Comparison of ENCODE assay signal across 7 cellular contexts in genomic region chr21:42593007-42593814, GRCh38.
DNase-seq lines count a peak whose midpoint lies in the region; ATAC-seq and TF ChIP-seq lines count a peak whose summit lies in the region.

No MANE protein-coding gene starts in this region.

- in situ Hi-C loops in mammary epithelial cell (cut with MboI; ENCODE audit: low sequenced_read_pairs in 2 of 2) = loop anchor here in 1 of 2 donors (10.0 kb wide), 1 partner anchor 222 kb away; no protein-coding TSS in a partner anchor

- dilution Hi-C loops in mammary epithelial cell (cut with HindIII; ENCODE audit: low sequenced_read_pairs) = loop anchor here (5.0 to 10.0 kb wide), 2 partner anchors 264 to 312 kb away; no protein-coding TSS in a partner anchor

- no TSS peak for BruUV-seq in mammary epithelial cell (replicated peaks; lab: Mats Ljungman, UMichigan)

- no peaks in the 10 kb centered on the region for H3K79me2 ChIP-seq in mammary epithelial cell (ENCODE audit: insufficient read depth, low read length)

- intact Hi-C loops in mammary epithelial cell (cut with micrococcal nuclease) = loop anchor here (5.0 kb wide), 1 partner anchor 224 kb away; no protein-coding TSS in a partner anchor

- no peaks in the 10 kb centered on the region for H4K20me1 ChIP-seq in mammary epithelial cell (ENCODE audit: insufficient read depth, low read length)

- CTCF ChIA-PET in mammary epithelial cell (lab: Charles Lee; ENCODE audit: low non-redundant PET) = interaction anchor here (0.6 to 0.8 kb wide), 5 partner anchors 43 to 238 kb away, joined by 3 to 6 read pairs (median 4); no protein-coding TSS in a partner anchor

- peak overlapping the region; percentile 95 for H3K4me2 ChIP-seq in mammary epithelial cell (ENCODE audit: insufficient read depth, low read depth, low read length)

- H3K9ac ChIP-seq in mammary epithelial cell (ENCODE audit: insufficient read depth, low read length) = no peak overlapping the region

- H2AFZ ChIP-seq in mammary epithelial cell (ENCODE audit: low read depth, low read length) = peak overlapping the region; percentile 89

- ATAC-seq in HG02981 (IDR thresholded peaks at IDR 0.05; ENCODE audit: unreplicated experiment) = no peak

- 47% methylated on average over 9 of the region's 33 CpGs for WGBS in mammary epithelial cell (ENCODE audit: low coverage, missing lambda C conversion rate)

- H3K9me3 ChIP-seq in WERI-Rb-1 (ENCODE audit: severe bottlenecking) = peaks cover 4% of the 10 kb centered on the region
- H3K9me3 ChIP-seq in mammary epithelial cell (replicated peaks; ENCODE audit: insufficient read depth, low read length) = no peaks in the 10 kb centered on the region

- peak; percentile 83 for TF ChIP-seq CTCF in GM12875 (IDR thresholded peaks at IDR 0.05; ENCODE audit: borderline replicate concordance, insufficient read depth, low read depth, low read length)
- TF ChIP-seq CTCF in WERI-Rb-1 (IDR thresholded peaks at IDR 0.05; ENCODE audit: low read depth, low read length) = peak; percentile 86
- TF ChIP-seq CTCF in mammary epithelial cell (conservative IDR thresholded peaks at IDR 0.05 in 1 of 2, IDR thresholded peaks at IDR 0.05 in 1 of 2; ENCODE audit: extremely low read depth in 1 of 2, insufficient read depth in 1 of 2, low read depth in 1 of 2, low read length in 2 of 2) = peak; percentile 46 to 85

- no peak overlapping the region for H3K4me3 ChIP-seq in GM12875 (ENCODE audit: low read depth, low read length)
- H3K4me3 ChIP-seq in WERI-Rb-1 (ENCODE audit: low read depth, low read length) = no peak overlapping the region
- peak overlapping the region in 2 of 3 experiments; percentile 16 to 33 for H3K4me3 ChIP-seq in mammary epithelial cell (replicated peaks in 1 of 3; ENCODE audit: insufficient read depth in 1 of 3, low read depth in 2 of 3, low read length in 3 of 3)

- DNase-seq in NCI-H2107 (lab: John Stamatoyannopoulos, UW) (peak; percentile 76), WERI-Rb-1 (peak; percentile 88), mammary epithelial cell (peak; percentile 51), kidney tubule cell (ENCODE audit: low spot score) (peak; percentile 70)
- peak in 3 of 4 experiments; percentile 40 to 54 (median 47) for DNase-seq in stimulated activated CD4-positive, alpha-beta T cell treated with anti-CD3 and anti-CD28 coated beads, Interleukin-1b, Interleukin-23, amount 100 ng/mL, for 24 hours (ENCODE audit: low read depth in 4 of 4, low spot score in 1 of 4)

- H3K36me3 ChIP-seq in WERI-Rb-1 = no peaks in the 10 kb centered on the region
- no peaks in the 10 kb centered on the region for H3K36me3 ChIP-seq in mammary epithelial cell (ENCODE audit: insufficient read depth, low read length)

- peak overlapping the region; percentile 30 for H3K27ac ChIP-seq in WERI-Rb-1
- no peak overlapping the region for H3K27ac ChIP-seq in mammary epithelial cell (ENCODE audit: insufficient read depth, low read depth, low read length)

- H3K27me3 ChIP-seq in WERI-Rb-1 (ENCODE audit: insufficient read depth, low read depth, severe bottlenecking) (no peaks in the 10 kb centered on the region), mammary epithelial cell (ENCODE audit: insufficient read depth, low read length) (no peaks in the 10 kb centered on the region)

- no peaks in the 10 kb centered on the region for H3K4me1 ChIP-seq in mammary epithelial cell (ENCODE audit: insufficient read depth, low read length)

Comparison
In these comparisons a context has a peak if more than half of its experiments do, and no peak if none do; other contexts are left out.
1. H3K4me3 ChIP-seq: peak in mammary epithelial cell (2 of 3); none in GM12875 (single experiment) and WERI-Rb-1 (single experiment).
2. Peak in every context shown above with its lines, with median percentiles within 50 percentile points of each other: CTCF ChIP-seq and DNase-seq.